8 cellular contexts compared by ENCODE assay signal in genomic region chr1:109621402-109622101, GRCh38. TPM values are rescaled to one million over a fixed set of nuclear protein-coding genes. Genes with fewer than 3 reads are reported as not detected.
DNase-seq lines count a peak whose midpoint lies in the region; ATAC-seq, FAIRE-seq and TF ChIP-seq lines count a peak whose summit lies in the region.

No MANE protein-coding gene starts in this region.

- H3K27ac ChIP-seq in cardiac muscle cell (no peak overlapping the region), ascending aorta (peak overlapping the region; percentile 84 to 89), HepG2 (ENCODE audit: extremely low read length, insufficient read depth, low read length) (no peak overlapping the region), upper lobe of right lung (peak overlapping the region; percentile 82)

- FAIRE-seq in HepG2 (lab: Jason Lieb, UNC), result no peak

- no TSS peak for BruUV-seq in HepG2 (replicated peaks; lab: Mats Ljungman, UMichigan)

- peaks cover 56% of the 10 kb centered on the region for H3K79me2 ChIP-seq in HepG2 (ENCODE audit: insufficient read depth, low read length)

- in situ Hi-C loops in HepG2 (cut with HindIII; ENCODE audit: extremely low pct_ligation_motif_present, low pct_unique_long_range_greater_than_20kb), result loop anchor here (5.0 kb wide), 1 partner anchor 74 kb away; the partner anchor contains the start of gene GNAI3

- WGBS in HepG2 (ENCODE audit: low lambda C conversion rate), result 42% methylated on average over 6 of the region's 12 CpGs

- H3K27me3 ChIP-seq in cardiac muscle cell (no peaks in the 10 kb centered on the region), ascending aorta (no peaks in the 10 kb centered on the region), HepG2 (ENCODE audit: control insufficient read depth in 1 of 2, insufficient read depth in 2 of 2, low read length in 2 of 2) (no peaks in the 10 kb centered on the region; a peak in 1 of 5 replicates), upper lobe of right lung (no peaks in the 10 kb centered on the region)

- H4K20me1 ChIP-seq in HepG2 (ENCODE audit: insufficient read depth, low read length), result peaks cover 39% of the 10 kb centered on the region

- H3K4me3 ChIP-seq in cardiac muscle cell (peak overlapping the region; percentile 54), ascending aorta (peak overlapping the region; percentile 50 to 85), HepG2 (replicated peaks in 1 of 3; ENCODE audit: insufficient read depth in 1 of 3, low read depth in 2 of 3, low read length in 3 of 3) (peak overlapping the region; percentile 71 to 89 (median 80)), upper lobe of right lung (peak overlapping the region; percentile 83)

- intact Hi-C loops in Right ventricle myocardium inferior (cut with DNase I), result loop anchor here (2.0 kb wide), 1 partner anchor 75 kb away; no protein-coding TSS in a partner anchor
- intact Hi-C loops in ascending aorta (cut with DNase I), result loop anchor here (1.0 kb wide), 1 partner anchor 73 kb away; the partner anchor contains the start of gene GNAI3
- intact Hi-C loops in HepG2 (cut with micrococcal nuclease; ENCODE audit: unreplicated experiment), result no loop called here
- intact Hi-C loops in upper lobe of right lung (cut with DNase I), result no loop called here

- TF ChIP-seq POLR2A in HepG2 (IDR thresholded peaks at IDR 0.05; ENCODE audit: insufficient read depth in 1 of 2, low read depth in 2 of 2, low read length in 2 of 2), result no peak

- H3K9ac ChIP-seq in HepG2 (ENCODE audit: insufficient read depth, low read depth, low read length), result peak overlapping the region; percentile 66; the same call in 1 of the 2 replicates

- CTCF ChIA-PET in HepG2 (lab: Yijun Ruan, JAX; ENCODE audit: low intra/inter-chr PET ratio, low total read pairs), result no interaction called here

- H2AFZ ChIP-seq in HepG2 (ENCODE audit: low read length), result no peak overlapping the region

- H3K4me1 ChIP-seq in cardiac muscle cell (ENCODE audit: low read depth), result no peaks in the 10 kb centered on the region
- H3K4me1 ChIP-seq in ascending aorta, result peaks cover 15 to 34% of the 10 kb centered on the region in 2 donors
- peaks cover 52% of the 10 kb centered on the region for H3K4me1 ChIP-seq in HepG2 (ENCODE audit: insufficient read depth, low read length)
- peaks cover 46% of the 10 kb centered on the region for H3K4me1 ChIP-seq in upper lobe of right lung

- peak overlapping the region; percentile 92 for H3K4me2 ChIP-seq in HepG2 (ENCODE audit: low read depth, low read length)

- DNase-seq in cardiac muscle cell (ENCODE audit: low read depth in 1 of 2, low spot score in 1 of 2) (no peak), Right ventricle myocardium inferior (ENCODE audit: missing footprints) (no peak), ascending aorta (ENCODE audit: low spot score in 2 of 2) (no peak), HepG2 (ENCODE audit: low spot score) (no peak), upper lobe of right lung (no peak), GM10266 (ENCODE audit: extremely low spot score) (no peak)
- DNase-seq in stimulated activated CD4-positive, alpha-beta T cell treated with anti-CD3 and anti-CD28 coated beads, Interleukin-2, amount 100 ng/mL, for 48 hours, result no peak

- no peak for TF ChIP-seq CTCF in cardiac muscle cell (IDR thresholded peaks at IDR 0.05; ENCODE audit: low read depth, low read length)
- no peak for TF ChIP-seq CTCF in ascending aorta (IDR thresholded peaks at IDR 0.05)
- TF ChIP-seq CTCF in HepG2 (CRISPR knock-in tag; IDR thresholded peaks at IDR 0.05), result no peak
- TF ChIP-seq CTCF in upper lobe of right lung (IDR thresholded peaks at IDR 0.05), result no peak
- TF ChIP-seq CTCF in GM10266 (IDR thresholded peaks at IDR 0.05; ENCODE audit: control insufficient read depth, insufficient read depth, low read depth, missing control alignments), result no peak

- H3K36me3 ChIP-seq in cardiac muscle cell (no peaks in the 10 kb centered on the region), ascending aorta (peaks cover 2 to 7% of the 10 kb centered on the region in 2 donors), HepG2 (replicated peaks in 1 of 2; ENCODE audit: control insufficient read depth in 1 of 2, insufficient read depth in 2 of 2, low read length in 2 of 2) (peaks cover 10 to 19% of the 10 kb centered on the region in 2 experiments; a peak in 4 of 5 replicates), upper lobe of right lung (peaks cover 4% of the 10 kb centered on the region)

- H3K9me3 ChIP-seq in cardiac muscle cell (ENCODE audit: low read depth), result no peaks in the 10 kb centered on the region
- no peaks in the 10 kb centered on the region for H3K9me3 ChIP-seq in ascending aorta
- H3K9me3 ChIP-seq in HepG2 (ENCODE audit: low read length), result no peaks in the 10 kb centered on the region
- H3K9me3 ChIP-seq in upper lobe of right lung, result no peaks in the 10 kb centered on the region

- POLR2A ChIA-PET in HepG2 (lab: Yijun Ruan, JAX), result interaction anchor here (2.7 kb wide), 1 partner anchor 8 kb away, joined by 11 read pairs; no protein-coding TSS in a partner anchor

- no peak for ATAC-seq in Right ventricle myocardium inferior
- ATAC-seq in HepG2, result no peak
- ATAC-seq in upper lobe of right lung, result no peak
- no peak for ATAC-seq in GM19023 (IDR thresholded peaks at IDR 0.05; ENCODE audit: unreplicated experiment)

- TF ChIP-seq EP300 in HepG2 (IDR thresholded peaks at IDR 0.05; ENCODE audit: low read depth in 2 of 2, low read length in 2 of 2) (no peak), HepG2 (CRISPR knock-in tag; IDR thresholded peaks at IDR 0.05; ENCODE audit: borderline replicate concordance) (no peak)

- TF ChIP-seq RAD21 in HepG2 (CRISPR knock-in tag; IDR thresholded peaks at IDR 0.05), result no peak

RNA-seq across cellular contexts. Expression of gene AMPD2, which starts 1.9 kb away (rescaled TPM):
- total RNA-seq in cardiac muscle cell, result 72.8 and 116 TPM in 2 replicates
- polyA plus RNA-seq in cardiac muscle cell, result 47.9 and 53.2 TPM in 2 replicates
- total RNA-seq in Right ventricle myocardium inferior, result 11.9 TPM
- 74.2 TPM for total RNA-seq in ascending aorta
- 35.4 and 62.3 TPM in 2 replicates for total RNA-seq in HepG2 (2016; rRNA removed; fragmentation: Illumina TruSeq; extraction: Trizol)
- total RNA-seq in HepG2 (2016; cell fraction: cytosol; rRNA removed; fragmentation: Illumina TruSeq; extraction: Trizol; ENCODE audit: low read depth), result 20.0 and 20.2 TPM in 2 replicates
- 32.6 and 64.7 TPM in 2 replicates for total RNA-seq in HepG2 (2016; cell fraction: insoluble cytoplasmic fraction; rRNA removed; fragmentation: Illumina TruSeq; extraction: Trizol)
- 19.8 and 21.1 TPM in 2 replicates for total RNA-seq in HepG2 (2016; cell fraction: membrane; rRNA removed; fragmentation: Illumina TruSeq; extraction: Trizol)
- 80.0 and 95.3 TPM in 2 replicates for total RNA-seq in HepG2 (2016; cell fraction: nucleus; rRNA removed; fragmentation: Illumina TruSeq; extraction: Trizol)
- 82.0 and 101 TPM in 2 replicates for polyA plus RNA-seq in HepG2 (2011; rRNA removed)
- polyA plus RNA-seq in HepG2 (2011; cell fraction: cytosol; rRNA removed), result 18.3 and 29.8 TPM in 2 replicates
- 742 and 904 TPM in 2 replicates for polyA plus RNA-seq in HepG2 (2011; cell fraction: nucleus; rRNA removed)
- 61.2 and 88.0 TPM in 2 replicates for polyA plus RNA-seq in HepG2 (2012)
- 4.4 and 5.7 TPM in 2 replicates for polyA plus RNA-seq in HepG2 (2016; cell fraction: cytosol; fragmentation: Illumina TruSeq; extraction: Trizol; ENCODE audit: low read depth)
- polyA plus RNA-seq in HepG2 (2016; cell fraction: insoluble cytoplasmic fraction; fragmentation: Illumina TruSeq; extraction: Trizol; ENCODE audit: low read depth), result 30.8 and 40.4 TPM in 2 replicates
- polyA plus RNA-seq in HepG2 (2016; cell fraction: membrane; fragmentation: Illumina TruSeq; extraction: Trizol; ENCODE audit: low read depth), result 9.8 and 10.4 TPM in 2 replicates
- polyA plus RNA-seq in HepG2 (2016; cell fraction: nucleus; fragmentation: Illumina TruSeq; extraction: Trizol; ENCODE audit: insufficient read depth, low read depth), result 212 and 215 TPM in 2 replicates
- polyA minus RNA-seq in HepG2 (2011; rRNA and poly(A)+ RNA removed; ENCODE audit: low replicate concordance), result 85.1 and 107 TPM in 2 replicates
- 18.3 and 23.2 TPM in 2 replicates for polyA minus RNA-seq in HepG2 (2011; cell fraction: cytosol; rRNA and poly(A)+ RNA removed)
- polyA minus RNA-seq in HepG2 (2011; cell fraction: nucleus; rRNA and poly(A)+ RNA removed), result 112 and 125 TPM in 2 replicates
- 56.9 TPM for total RNA-seq in upper lobe of right lung

RNA-seq across cellular contexts. Expression of gene GNAT2, which starts 2.1 kb away (rescaled TPM):
- total RNA-seq in cardiac muscle cell (not detected in 2 replicates), Right ventricle myocardium inferior (not detected), ascending aorta (not detected), HepG2 (2016; rRNA removed; fragmentation: Illumina TruSeq; extraction: Trizol) (0.20 and 0.24 TPM in 2 replicates), upper lobe of right lung (not detected)
- polyA plus RNA-seq in cardiac muscle cell (0.22 TPM in 1 of 2 replicates, not detected in the other), HepG2 (2011; rRNA removed) (0.08 TPM in 1 of 2 replicates, not detected in the other)
- total RNA-seq in HepG2 (2016; cell fraction: cytosol; rRNA removed; fragmentation: Illumina TruSeq; extraction: Trizol; ENCODE audit: low read depth), result not detected in 2 replicates
- total RNA-seq in HepG2 (2016; cell fraction: insoluble cytoplasmic fraction; rRNA removed; fragmentation: Illumina TruSeq; extraction: Trizol), result 0.49 and 0.61 TPM in 2 replicates
- 0.21 TPM in 1 of 2 replicates, not detected in the other for total RNA-seq in HepG2 (2016; cell fraction: membrane; rRNA removed; fragmentation: Illumina TruSeq; extraction: Trizol)
- total RNA-seq in HepG2 (2016; cell fraction: nucleus; rRNA removed; fragmentation: Illumina TruSeq; extraction: Trizol), result not detected in 2 replicates
- 0.04 and 0.05 TPM in 2 replicates for polyA plus RNA-seq in HepG2 (2011; cell fraction: cytosol; rRNA removed)
- polyA plus RNA-seq in HepG2 (2011; cell fraction: nucleus; rRNA removed), result not detected in 2 replicates
- polyA plus RNA-seq in HepG2 (2012), result not detected in 2 replicates
- 0.18 TPM in 1 of 2 replicates, not detected in the other for polyA plus RNA-seq in HepG2 (2016; cell fraction: cytosol; fragmentation: Illumina TruSeq; extraction: Trizol; ENCODE audit: low read depth)
- polyA plus RNA-seq in HepG2 (2016; cell fraction: insoluble cytoplasmic fraction; fragmentation: Illumina TruSeq; extraction: Trizol; ENCODE audit: low read depth), result not detected in 2 replicates
- 0.17 and 0.52 TPM in 2 replicates for polyA plus RNA-seq in HepG2 (2016; cell fraction: membrane; fragmentation: Illumina TruSeq; extraction: Trizol; ENCODE audit: low read depth)
- polyA plus RNA-seq in HepG2 (2016; cell fraction: nucleus; fragmentation: Illumina TruSeq; extraction: Trizol; ENCODE audit: insufficient read depth, low read depth), result not detected in 2 replicates
- polyA minus RNA-seq in HepG2 (2011; rRNA and poly(A)+ RNA removed; ENCODE audit: low replicate concordance), result not detected in 2 replicates
- polyA minus RNA-seq in HepG2 (2011; cell fraction: cytosol; rRNA and poly(A)+ RNA removed), result not detected in 2 replicates
- not detected in 2 replicates for polyA minus RNA-seq in HepG2 (2011; cell fraction: nucleus; rRNA and poly(A)+ RNA removed)

RNA-seq across cellular contexts. Expression of gene GSTM4, which starts 34.3 kb away (rescaled TPM):
- 53.5 and 65.3 TPM in 2 replicates for total RNA-seq in cardiac muscle cell
- 134 and 136 TPM in 2 replicates for polyA plus RNA-seq in cardiac muscle cell
- total RNA-seq in Right ventricle myocardium inferior, result 35.1 TPM
- total RNA-seq in ascending aorta, result 27.8 TPM
- total RNA-seq in HepG2 (2016; rRNA removed; fragmentation: Illumina TruSeq; extraction: Trizol), result 25.3 and 30.6 TPM in 2 replicates
- total RNA-seq in HepG2 (2016; cell fraction: cytosol; rRNA removed; fragmentation: Illumina TruSeq; extraction: Trizol; ENCODE audit: low read depth), result 5.6 and 6.1 TPM in 2 replicates
- total RNA-seq in HepG2 (2016; cell fraction: insoluble cytoplasmic fraction; rRNA removed; fragmentation: Illumina TruSeq; extraction: Trizol), result 24.3 and 31.1 TPM in 2 replicates
- 7.3 and 9.5 TPM in 2 replicates for total RNA-seq in HepG2 (2016; cell fraction: membrane; rRNA removed; fragmentation: Illumina TruSeq; extraction: Trizol)
- total RNA-seq in HepG2 (2016; cell fraction: nucleus; rRNA removed; fragmentation: Illumina TruSeq; extraction: Trizol), result 21.1 and 23.4 TPM in 2 replicates
- 36.7 and 40.8 TPM in 2 replicates for polyA plus RNA-seq in HepG2 (2011; rRNA removed)
- polyA plus RNA-seq in HepG2 (2011; cell fraction: cytosol; rRNA removed), result 29.0 and 30.5 TPM in 2 replicates
- 60.6 and 65.2 TPM in 2 replicates for polyA plus RNA-seq in HepG2 (2011; cell fraction: nucleus; rRNA removed)
- polyA plus RNA-seq in HepG2 (2012), result 22.1 and 35.2 TPM in 2 replicates
- 7.6 and 9.9 TPM in 2 replicates for polyA plus RNA-seq in HepG2 (2016; cell fraction: cytosol; fragmentation: Illumina TruSeq; extraction: Trizol; ENCODE audit: low read depth)
- polyA plus RNA-seq in HepG2 (2016; cell fraction: insoluble cytoplasmic fraction; fragmentation: Illumina TruSeq; extraction: Trizol; ENCODE audit: low read depth), result 56.0 and 57.9 TPM in 2 replicates
- polyA plus RNA-seq in HepG2 (2016; cell fraction: membrane; fragmentation: Illumina TruSeq; extraction: Trizol; ENCODE audit: low read depth), result 10.7 and 14.0 TPM in 2 replicates
- 45.9 and 50.6 TPM in 2 replicates for polyA plus RNA-seq in HepG2 (2016; cell fraction: nucleus; fragmentation: Illumina TruSeq; extraction: Trizol; ENCODE audit: insufficient read depth, low read depth)
- 10.0 and 40.8 TPM in 2 replicates for polyA minus RNA-seq in HepG2 (2011; rRNA and poly(A)+ RNA removed; ENCODE audit: low replicate concordance)
- polyA minus RNA-seq in HepG2 (2011; cell fraction: cytosol; rRNA and poly(A)+ RNA removed), result 14.8 and 15.5 TPM in 2 replicates
- polyA minus RNA-seq in HepG2 (2011; cell fraction: nucleus; rRNA and poly(A)+ RNA removed), result 23.6 and 26.2 TPM in 2 replicates
- 17.2 TPM for total RNA-seq in upper lobe of right lung

RNA-seq across cellular contexts. Expression of gene GSTM2, which starts 46.3 kb away (rescaled TPM):
- total RNA-seq in cardiac muscle cell (55.2 and 78.5 TPM in 2 replicates), Right ventricle myocardium inferior (77.4 TPM), ascending aorta (20.3 TPM), HepG2 (2016; rRNA removed; fragmentation: Illumina TruSeq; extraction: Trizol) (6.5 and 7.0 TPM in 2 replicates), upper lobe of right lung (37.3 TPM)
- polyA plus RNA-seq in cardiac muscle cell (117 and 164 TPM in 2 replicates), HepG2 (2011; rRNA removed) (15.0 and 17.0 TPM in 2 replicates)
- total RNA-seq in HepG2 (2016; cell fraction: cytosol; rRNA removed; fragmentation: Illumina TruSeq; extraction: Trizol; ENCODE audit: low read depth), result 1.9 and 2.5 TPM in 2 replicates
- 8.1 and 8.3 TPM in 2 replicates for total RNA-seq in HepG2 (2016; cell fraction: insoluble cytoplasmic fraction; rRNA removed; fragmentation: Illumina TruSeq; extraction: Trizol)
- total RNA-seq in HepG2 (2016; cell fraction: membrane; rRNA removed; fragmentation: Illumina TruSeq; extraction: Trizol), result 2.0 and 2.7 TPM in 2 replicates
- 8.1 and 8.5 TPM in 2 replicates for total RNA-seq in HepG2 (2016; cell fraction: nucleus; rRNA removed; fragmentation: Illumina TruSeq; extraction: Trizol)
- polyA plus RNA-seq in HepG2 (2011; cell fraction: cytosol; rRNA removed), result 5.9 and 7.2 TPM in 2 replicates
- 102 and 131 TPM in 2 replicates for polyA plus RNA-seq in HepG2 (2011; cell fraction: nucleus; rRNA removed)
- 19.7 and 21.3 TPM in 2 replicates for polyA plus RNA-seq in HepG2 (2012)
- polyA plus RNA-seq in HepG2 (2016; cell fraction: cytosol; fragmentation: Illumina TruSeq; extraction: Trizol; ENCODE audit: low read depth), result 4.7 and 5.2 TPM in 2 replicates
- polyA plus RNA-seq in HepG2 (2016; cell fraction: insoluble cytoplasmic fraction; fragmentation: Illumina TruSeq; extraction: Trizol; ENCODE audit: low read depth), result 15.3 and 17.0 TPM in 2 replicates
- polyA plus RNA-seq in HepG2 (2016; cell fraction: membrane; fragmentation: Illumina TruSeq; extraction: Trizol; ENCODE audit: low read depth), result 3.5 and 4.5 TPM in 2 replicates
- polyA plus RNA-seq in HepG2 (2016; cell fraction: nucleus; fragmentation: Illumina TruSeq; extraction: Trizol; ENCODE audit: insufficient read depth, low read depth), result 30.8 and 32.2 TPM in 2 replicates
- polyA minus RNA-seq in HepG2 (2011; rRNA and poly(A)+ RNA removed; ENCODE audit: low replicate concordance), result 0.26 and 6.7 TPM in 2 replicates
- 1.7 and 2.7 TPM in 2 replicates for polyA minus RNA-seq in HepG2 (2011; cell fraction: cytosol; rRNA and poly(A)+ RNA removed)
- 12.9 TPM in 2 replicates for polyA minus RNA-seq in HepG2 (2011; cell fraction: nucleus; rRNA and poly(A)+ RNA removed)

Comparison
In these comparisons a context has a peak if more than half of its experiments do, and no peak if none do; other contexts are left out.
1. H3K27ac ChIP-seq: peak in ascending aorta (2 of 2) and upper lobe of right lung (single experiment); none in cardiac muscle cell (single experiment) and HepG2 (single experiment).
2. intact Hi-C loops: an anchor here in Right ventricle myocardium inferior (2.0 kb wide) and ascending aorta (1.0 kb wide); none called in HepG2 and upper lobe of right lung.
3. Peak in every context shown above with its lines, with median percentiles within 50 percentile points of each other: H3K4me3 ChIP-seq.